9 cellular contexts compared by ENCODE assay signal in the genomic region with DNA sequence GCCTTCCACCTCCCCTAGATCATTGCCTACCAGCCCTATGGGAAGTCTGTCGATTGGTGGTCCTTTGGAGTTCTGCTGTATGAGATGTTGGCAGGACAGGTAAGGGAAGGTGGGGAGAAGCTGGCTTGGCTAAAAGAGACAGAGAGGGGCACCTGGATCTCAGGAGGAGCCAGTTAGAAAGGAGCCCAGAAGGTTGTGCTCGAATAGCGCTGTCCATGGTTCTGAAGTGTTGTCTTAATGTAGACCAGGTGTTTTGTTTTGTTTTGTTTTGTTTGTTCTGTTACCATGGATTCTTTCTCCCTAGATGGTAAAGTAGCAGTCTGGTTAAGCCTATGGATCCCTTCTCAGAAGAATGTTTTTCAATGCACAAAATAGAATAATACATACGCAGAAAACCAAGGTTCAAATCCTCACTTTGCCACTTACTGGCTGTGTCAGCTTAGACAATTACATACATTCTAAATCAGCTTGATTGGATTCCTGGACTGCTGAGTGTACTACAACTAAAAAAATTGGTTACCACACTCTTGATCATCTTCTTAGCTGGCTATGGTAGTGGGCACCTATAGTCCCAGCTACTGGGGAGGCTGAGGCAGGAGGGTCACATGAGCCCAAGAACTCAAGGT. TPM values are rescaled to one million over a fixed set of nuclear protein-coding genes. Genes with fewer than 3 reads are reported as not detected.
A peak's percentile ranks its signal among the peaks of the same experiment; 100 is the strongest.
DNase-seq lines count a peak whose midpoint lies in the region; ATAC-seq, FAIRE-seq and TF ChIP-seq lines count a peak whose summit lies in the region.
"Had no signal": no experiment of that assay in that cellular context is flagged by ENCODE, and none has a peak within 500 bp of the region (broad histone marks: within the 10 kb centered on the region; RNA-seq: fewer than 3 reads in every experiment).

No MANE protein-coding gene starts in this region.

- H3K4me1 ChIP-seq in A549 (peaks cover 35% of the 10 kb centered on the region), GM23338 (ENCODE audit: insufficient read depth) (peaks cover 7% of the 10 kb centered on the region; the same call in 1 of the 2 replicates)

- 50% methylated on average over 4 of the region's 4 CpGs for WGBS in A549 (ENCODE audit: missing lambda C conversion rate)

- peaks cover 42% of the 10 kb centered on the region for H3K27me3 Mint-ChIP-seq in GM23338 (ENCODE audit: insufficient read depth, low read depth, poor library complexity)

- CTCF ChIA-PET in A549 (lab: Yijun Ruan, JAX): interaction anchor here (0.7 to 7.2 kb wide), 10 partner anchors 8 to 128 kb away, joined by 3 to 62 read pairs (median 4); no protein-coding TSS in a partner anchor

- POLR2A ChIA-PET in A549 (lab: Yijun Ruan, JAX): no interaction called here

- H3K4me1 Mint-ChIP-seq in GM23338: peaks cover 32% of the 10 kb centered on the region

- peak in 1 of 2 experiments; percentile 64 for DNase-seq in A549 (ENCODE audit: low read depth in 1 of 2, low spot score in 1 of 2)
- DNase-seq in GM23338 (ENCODE audit: low spot score): peak; percentile 97
- peak; percentile 25 for DNase-seq in T follicular helper cell (ENCODE audit: low read depth)
- DNase-seq in fibroblast of the aortic adventitia (ENCODE audit: low read depth): peak; percentile 57
- DNase-seq in NCI-H1092 treated with DMSO at 0.1 percent for 48 hours (lab: John Stamatoyannopoulos, UW): no peak
- DNase-seq in D341Med (ENCODE audit: low spot score): no peak
- DNase-seq in D721Med (ENCODE audit: insufficient read length, low spot score): no peak
- DNase-seq in COLO829 (ENCODE audit: low spot score): no peak
- DNase-seq: Right ventricle myocardium superior had no signal

- H3K27ac ChIP-seq in A549: no peak overlapping the region
- H3K27ac ChIP-seq in GM23338 (ENCODE audit: low read depth): no peak overlapping the region

- no peaks in the 10 kb centered on the region for H3K79me2 ChIP-seq in GM23338 (replicated peaks; ENCODE audit: insufficient read depth)

- no peak for TF ChIP-seq POLR2A in A549 (IDR thresholded peaks at IDR 0.05; ENCODE audit: low read length)

- H3K4me3 ChIP-seq in A549 (no peak overlapping the region), GM23338 (no peak overlapping the region), fibroblast of the aortic adventitia (ENCODE audit: low read depth, low read length) (no peak overlapping the region)

- TF ChIP-seq EP300 in A549 (IDR thresholded peaks at IDR 0.05): no peak

- peaks cover 19% of the 10 kb centered on the region; the same call in 1 of the 2 replicates for H3F3A ChIP-seq in GM23338 (replicated peaks; ENCODE audit: low read depth)

- no peaks in the 10 kb centered on the region; the same call in 1 of the 2 replicates for H4K20me1 ChIP-seq in GM23338 (replicated peaks; ENCODE audit: insufficient read depth)

- H3K9me3 Mint-ChIP-seq in GM23338: no peaks in the 10 kb centered on the region

- H3K27me3 ChIP-seq in GM23338 (ENCODE audit: insufficient read depth): peaks cover 20% of the 10 kb centered on the region

- no peak overlapping the region for H2AFZ ChIP-seq in GM23338

- H3K4me2 ChIP-seq in A549 (no peak overlapping the region), GM23338 (no peak overlapping the region)

- H3K36me3 ChIP-seq in GM23338 (ENCODE audit: insufficient read depth): peaks cover 9% of the 10 kb centered on the region; the same call in 1 of the 2 replicates

- H3K36me3 Mint-ChIP-seq in GM23338 (ENCODE audit: low read depth): peaks cover 11% of the 10 kb centered on the region

- TF ChIP-seq RAD21 in A549 (conservative IDR thresholded peaks at IDR 0.05 in 1 of 2, IDR thresholded peaks at IDR 0.05 in 1 of 2): no peak

- no peak for ATAC-seq in A549
- ATAC-seq in GM23338: no peak; the same call in 2 of the 3 replicates

- peak; percentile 76 for FAIRE-seq in A549 (lab: Jason Lieb, UNC)
- FAIRE-seq in D721Med (lab: Jason Lieb, UNC): no peak

- no peaks in the 10 kb centered on the region for H3K9me3 ChIP-seq in A549

- TF ChIP-seq CTCF in A549 (IDR thresholded peaks at IDR 0.05) (no peak), GM23338 (conservative IDR thresholded peaks at IDR 0.05; ENCODE audit: low read depth in 2 of 2) (no peak), fibroblast of the aortic adventitia (IDR thresholded peaks at IDR 0.05; ENCODE audit: insufficient read depth, low read length) (no peak), D721Med (IDR thresholded peaks at IDR 0.05; ENCODE audit: insufficient read depth, missing control alignments) (no peak)

- no peaks in the 10 kb centered on the region for H3K9me2 ChIP-seq in GM23338 (ENCODE audit: insufficient read depth)

- H3K27ac Mint-ChIP-seq in GM23338: peak overlapping the region; percentile 58; the same call in 1 of the 2 replicates

- no peak overlapping the region; the same call in 2 of the 3 replicates for H3K4me3 Mint-ChIP-seq in GM23338

TF ChIP-seq in A549, 52 proteins besides CTCF, POLR2A, EP300 and RAD21 (continues in another document):
- peak; percentile 91 for TF ChIP-seq EHMT2 (IDR thresholded peaks at IDR 0.05; ENCODE audit: low read depth)
- no peak for TF ChIP-seq MAZ (IDR thresholded peaks at IDR 0.05; ENCODE audit: borderline replicate concordance, low read depth, low read length)
- TF ChIP-seq HOXA7 (CRISPR knock-in tag; IDR thresholded peaks at IDR 0.05): no peak
- TF ChIP-seq HOXB13 (CRISPR knock-in tag; IDR thresholded peaks at IDR 0.05; ENCODE audit: low read depth): 0 out of 2 replicates have a peak, but pooled peaks have one; percentile 43
- no peak for TF ChIP-seq RCOR1 (IDR thresholded peaks at IDR 0.05; ENCODE audit: low read depth, low read length)
- no peak for TF ChIP-seq CHD2 (IDR thresholded peaks at IDR 0.05; ENCODE audit: low read length, partially characterized antibody)

RNA-seq across cellular contexts. Expression of gene CACNG7, which starts 5.9 kb away (rescaled TPM):
- 11.5 and 12.8 TPM in 2 replicates for polyA plus RNA-seq in A549 (2011; rRNA removed)
- polyA plus RNA-seq in A549 (2012; cell fraction: cytosol; rRNA removed): 26.4 and 37.4 TPM in 2 replicates
- polyA plus RNA-seq in A549 (2012; cell fraction: nucleus; rRNA removed): 33.7 and 37.2 TPM in 2 replicates
- polyA plus RNA-seq in A549 (2017; fragmentation: RNase III; extraction: RNeasy Plus Mini Kit Qiagen cat#74134 plus additional on column Dnase treatment): 6.3 to 7.6 TPM (median 6.8 TPM) in 3 replicates
- polyA minus RNA-seq in A549 (2011; rRNA and poly(A)+ RNA removed): 6.0 and 7.6 TPM in 2 replicates
- total RNA-seq in GM23338 (2014; rRNA removed; shearing (Covaris generic)): 15.6 and 17.9 TPM in 2 replicates
- polyA plus RNA-seq in GM23338 (2016; fragmentation: Nextera tagmentation; extraction: Ambion mirVana): 9.4 and 9.8 TPM in 2 replicates
- 0.57 and 1.9 TPM in 2 replicates for total RNA-seq in fibroblast of the aortic adventitia (ENCODE audit: low replicate concordance)
- total RNA-seq: Right ventricle myocardium superior had no signal

RNA-seq across cellular contexts. Expression of gene PRKCG, which starts 21.2 kb away (rescaled TPM):
- polyA plus RNA-seq in A549 (2011; rRNA removed) (0.61 and 0.79 TPM in 2 replicates), A549 (2017; fragmentation: RNase III; extraction: RNeasy Plus Mini Kit Qiagen cat#74134 plus additional on column Dnase treatment) (0.81 to 0.96 TPM (median 0.81 TPM) in 3 replicates), GM23338 (2016; fragmentation: Nextera tagmentation; extraction: Ambion mirVana) (14.9 and 15.4 TPM in 2 replicates)
- 1.2 and 1.3 TPM in 2 replicates for polyA plus RNA-seq in A549 (2012; cell fraction: cytosol; rRNA removed)
- polyA plus RNA-seq in A549 (2012; cell fraction: nucleus; rRNA removed): 8.9 and 9.2 TPM in 2 replicates
- polyA minus RNA-seq in A549 (2011; rRNA and poly(A)+ RNA removed): 1.5 and 2.6 TPM in 2 replicates
- total RNA-seq in GM23338 (2014; rRNA removed; shearing (Covaris generic)): 11.1 and 15.9 TPM in 2 replicates
- total RNA-seq in fibroblast of the aortic adventitia (ENCODE audit: low replicate concordance): not detected in 2 replicates
- total RNA-seq: Right ventricle myocardium superior had no signal

RNA-seq across cellular contexts. Expression of gene MYADM, which starts 35.5 kb away (rescaled TPM):
- polyA plus RNA-seq in A549 (2011; rRNA removed) (37.7 and 56.1 TPM in 2 replicates), A549 (2017; fragmentation: RNase III; extraction: RNeasy Plus Mini Kit Qiagen cat#74134 plus additional on column Dnase treatment) (90.4 to 103 TPM (median 90.7 TPM) in 3 replicates), GM23338 (2016; fragmentation: Nextera tagmentation; extraction: Ambion mirVana) (43.6 and 49.9 TPM in 2 replicates)
- 83.9 and 158 TPM in 2 replicates for polyA plus RNA-seq in A549 (2012; cell fraction: cytosol; rRNA removed)
- 385 and 422 TPM in 2 replicates for polyA plus RNA-seq in A549 (2012; cell fraction: nucleus; rRNA removed)
- 50.8 and 63.0 TPM in 2 replicates for polyA minus RNA-seq in A549 (2011; rRNA and poly(A)+ RNA removed)
- 40.5 and 57.1 TPM in 2 replicates for total RNA-seq in GM23338 (2014; rRNA removed; shearing (Covaris generic))
- 6.8 and 30.2 TPM in 2 replicates for total RNA-seq in fibroblast of the aortic adventitia (ENCODE audit: low replicate concordance)

RNA-seq across cellular contexts. Expression of gene CACNG8, which starts 59.6 kb away (rescaled TPM):
- polyA plus RNA-seq in A549 (2011; rRNA removed): 1.1 and 1.5 TPM in 2 replicates
- 0.69 and 0.74 TPM in 2 replicates for polyA plus RNA-seq in A549 (2012; cell fraction: cytosol; rRNA removed)
- 3.2 and 5.0 TPM in 2 replicates for polyA plus RNA-seq in A549 (2012; cell fraction: nucleus; rRNA removed)
- polyA plus RNA-seq in A549 (2017; fragmentation: RNase III; extraction: RNeasy Plus Mini Kit Qiagen cat#74134 plus additional on column Dnase treatment): 4.6 to 6.9 TPM (median 5.8 TPM) in 3 replicates
- 0.87 and 1.3 TPM in 2 replicates for polyA minus RNA-seq in A549 (2011; rRNA and poly(A)+ RNA removed)
- 3.1 and 3.9 TPM in 2 replicates for total RNA-seq in GM23338 (2014; rRNA removed; shearing (Covaris generic))
- 2.2 TPM in 2 replicates for polyA plus RNA-seq in GM23338 (2016; fragmentation: Nextera tagmentation; extraction: Ambion mirVana)
- total RNA-seq in fibroblast of the aortic adventitia (ENCODE audit: low replicate concordance): 0.41 and 0.45 TPM in 2 replicates

Comparison
In these comparisons a context has a peak if more than half of its experiments do, and no peak if none do; other contexts are left out.
1. DNase-seq: peak in GM23338 (single experiment), T follicular helper cell (single experiment) and fibroblast of the aortic adventitia (single experiment); none in NCI-H1092 treated with DMSO at 0.1 percent for 48 hours (single experiment), D341Med (single experiment), D721Med (single experiment) and COLO829 (single experiment).
2. RNA of gene PRKCG, which starts 21.2 kb away (total RNA-seq): 11.1 to 15.9 TPM in GM23338; not detected in fibroblast of the aortic adventitia; every median in the first group is over 10 times any median in the second.